Comparison of ENCODE assay signal across 25 cellular contexts in the genomic region with DNA sequence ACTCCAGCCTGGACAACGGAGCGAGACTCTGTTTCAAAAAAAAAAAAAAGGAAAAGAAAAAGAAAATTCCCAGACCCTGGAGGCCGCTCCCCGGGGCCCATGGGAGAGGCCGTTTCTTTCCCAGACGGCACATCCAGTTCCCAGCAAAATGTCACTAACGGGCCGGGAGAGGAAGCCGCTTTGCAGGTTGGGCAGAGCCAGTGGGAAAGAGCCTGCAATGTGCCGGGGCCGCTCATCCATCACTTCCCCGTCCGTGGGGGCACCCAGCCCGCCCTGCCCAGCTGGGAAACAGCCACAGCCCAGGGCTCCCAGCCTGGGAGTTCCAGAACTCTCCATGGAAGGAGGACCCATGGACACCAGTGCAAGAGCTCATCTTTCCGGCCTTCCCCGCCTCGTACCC. TPM values are rescaled to one million over a fixed set of nuclear protein-coding genes. Genes with fewer than 3 reads are reported as not detected.
"Had no signal": no experiment of that assay in that cellular context is flagged by ENCODE, and none has a peak within 500 bp of the region (broad histone marks: within the 10 kb centered on the region; RNA-seq: fewer than 3 reads in every experiment).

No MANE protein-coding gene starts in this region.

- H3K27me3 ChIP-seq: adrenal gland had no signal

- H3K4me3 ChIP-seq: adrenal gland had no signal

- H3K27ac ChIP-seq: adrenal gland had no signal

- H3K9me3 ChIP-seq: adrenal gland had no signal

- DNase-seq: activated CD4-positive, alpha-beta T cell treated with anti-CD3 and anti-CD28 coated beads for 4 hours; activated CD8-positive, alpha-beta memory T cell treated with anti-CD3 and anti-CD28 coated beads, Interleukin-2, amount 50 U/mL, for 4 hours; activated CD8-positive, alpha-beta T cell treated with anti-CD3 and anti-CD28 coated beads for 36 hours; activated naive CD4-positive, alpha-beta T cell treated with anti-CD3 and anti-CD28 coated beads, Interleukin-2, amount 50 U/mL, for 16 hours; activated naive CD8-positive, alpha-beta T cell treated with anti-CD3 and anti-CD28 coated beads, Interleukin-2, amount 10 ng/mL, durations not matched to agents 7 days and 5 days; activated T-cell treated with anti-CD3 and anti-CD28 coated beads, Interleukin-2, amount 50 U/mL, for 72 hours; adrenal gland; anterior cingulate cortex; caudate nucleus; KG1; NCI-H1092; NCI-H1930; NCI-H2171; NCI-H2227 treated with DMSO at 0.1 percent for 48 hours; NCI-H526; NCI-H82; OCI-M1; RPMI8226; SHP77 treated with DMSO at 0.1 percent for 48 hours had no signal

- ATAC-seq: activated CD4-positive, CD25-positive, alpha-beta regulatory T cell treated with anti-CD3 and anti-CD28 coated beads, Interleukin-2, amount 50 U/mL, for 24 hours; activated CD8-positive, alpha-beta T cell treated with anti-CD3 and anti-CD28 coated beads for 36 hours; activated T-cell treated with anti-CD3 and anti-CD28 coated beads, Interleukin-2, amount 50 U/mL, for 72 hours; Panc1 had no signal

- H3K36me3 ChIP-seq: adrenal gland had no signal

RNA-seq across cellular contexts. Expression of a gene that starts 41.8 kb away (rescaled TPM):
- total RNA-seq: activated CD8-positive, alpha-beta T cell treated with anti-CD3 and anti-CD28 coated beads for 36 hours; activated naive CD8-positive, alpha-beta T cell treated with anti-CD3 and anti-CD28 coated beads, Interleukin-2, amount 10 ng/mL, durations not matched to agents 7 days and 5 days; activated T-cell treated with anti-CD3 and anti-CD28 coated beads, Interleukin-2, amount 50 U/mL, for 72 hours; activated T-helper 2 cell treated with anti-CD3 and anti-CD28 coated beads, Interferon-gamma antibody, Interleukin-2, Interleukin-4, amounts not matched to agents 10 μg/mL and 5 μg/mL and 100 μg/mL, durations not matched to agents 14 hours and 24 hours and 36 hours; MCF 10A; NCI-H460; SK-MEL-5 had no signal
